Comparison of ENCODE assay signal across 13 cellular contexts in the genomic region with DNA sequence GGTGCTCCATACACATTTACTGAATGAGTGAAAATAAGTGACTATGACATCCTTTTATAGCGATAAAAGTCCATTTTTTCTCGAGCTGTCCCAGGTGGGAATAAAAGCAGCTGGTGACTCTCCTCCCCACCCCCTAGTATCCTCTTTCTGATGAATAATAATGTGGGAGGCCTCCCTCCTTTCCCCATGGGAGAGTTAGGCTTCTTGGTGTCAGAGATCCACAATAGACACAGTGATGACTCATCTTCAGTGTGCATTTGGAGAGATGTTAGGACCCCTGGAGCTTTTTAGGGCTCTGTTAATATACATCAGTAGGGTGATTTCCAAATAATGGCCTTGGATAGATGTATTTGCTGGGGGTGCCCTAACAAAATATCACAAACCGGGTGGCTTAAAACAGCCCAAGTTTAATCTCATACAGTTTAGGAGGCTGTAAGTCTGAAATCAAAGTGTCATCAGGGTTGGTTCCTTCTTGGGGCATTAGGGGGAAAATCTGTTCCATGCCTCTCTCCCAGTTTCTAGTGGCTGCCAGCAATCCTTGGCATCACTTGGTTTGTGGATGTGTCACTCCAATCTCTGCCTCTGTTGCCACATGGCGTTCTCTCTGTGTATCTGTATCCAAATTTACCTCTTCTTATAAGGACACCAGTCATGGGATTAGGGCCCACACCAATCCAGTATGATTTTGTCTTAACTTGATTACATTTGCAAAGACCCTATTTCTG. TPM values are rescaled to one million over a fixed set of nuclear protein-coding genes. Genes with fewer than 3 reads are reported as not detected.
DNase-seq lines count a peak whose midpoint lies in the region; ATAC-seq, FAIRE-seq and TF ChIP-seq lines count a peak whose summit lies in the region.
"Had no signal": no experiment of that assay in that cellular context is flagged by ENCODE, and none has a peak within 500 bp of the region (broad histone marks: within the 10 kb centered on the region; RNA-seq: fewer than 3 reads in every experiment).

No MANE protein-coding gene starts in this region.

- in situ Hi-C loops in GM13976 (cut with MboI; ENCODE audit: low sequenced_read_pairs, unreplicated experiment), result no loop called here

- ATAC-seq in upper lobe of left lung (ENCODE audit: low FRiP score in 2 of 2) (no peak), T-cell (replicated peaks in 1 of 4) (no peak)

- H3K27me3 Mint-ChIP-seq in activated T-helper 2 cell treated with anti-CD3 and anti-CD28 coated beads, Interferon-gamma antibody, Interleukin-2, Interleukin-4, amounts not matched to agents 10 μg/mL and 5 μg/mL and 100 μg/mL, durations not matched to agents 14 hours and 24 hours and 36 hours (ENCODE audit: low read depth), result peaks cover 27% of the 10 kb centered on the region
- H3K27me3 Mint-ChIP-seq in T-cell, result peaks cover 5 to 12% of the 10 kb centered on the region in 2 donors

- FAIRE-seq in bronchial epithelial cell (lab: Jason Lieb, UNC), result no peak
- FAIRE-seq: GM18507 had no signal

- POLR2A ChIA-PET in T-cell (lab: Charles Lee), result no interaction called here

- H3K27me3 ChIP-seq in bronchial epithelial cell (ENCODE audit: control insufficient read depth, insufficient read depth, low read length) (no peaks in the 10 kb centered on the region), upper lobe of left lung (peaks cover 0 to 5% (median 0%) of the 10 kb centered on the region in 4 donors)
- H3K27me3 ChIP-seq: cardiac muscle cell had no signal

- H3K27ac ChIP-seq in upper lobe of left lung, result no peak overlapping the region

- DNase-seq in EH (ENCODE audit: low read depth), result peak; percentile 81
- DNase-seq in MV-4-11 (lab: John Stamatoyannopoulos, UW), result peak; percentile 16
- DNase-seq in bronchial epithelial cell (ENCODE audit: low read depth), result peak; percentile 73
- peak; percentile 84 for DNase-seq in myocyte (ENCODE audit: low read depth)
- no peak for DNase-seq in activated T-helper 2 cell treated with anti-CD3 and anti-CD28 coated beads, Interferon-gamma antibody, Interleukin-2, Interleukin-4, amounts not matched to agents 10 μg/mL and 5 μg/mL and 100 μg/mL, durations not matched to agents 14 hours and 24 hours and 36 hours (ENCODE audit: low spot score)
- DNase-seq in upper lobe of left lung, result no peak
- no peak for DNase-seq in GM13976 (ENCODE audit: low spot score)
- DNase-seq in T-cell, result no peak
- DNase-seq: DMS79 treated with DMSO at 0.1 percent for 48 hours, NCI-H1048 had no signal

- H3K4me3 ChIP-seq in bronchial epithelial cell (ENCODE audit: low read depth, low read length) (no peak overlapping the region), upper lobe of left lung (no peak overlapping the region)
- H3K4me3 ChIP-seq: cardiac muscle cell, skin epidermis had no signal

- intact Hi-C loops in activated T-helper 2 cell treated with anti-CD3 and anti-CD28 coated beads, Interferon-gamma antibody, Interleukin-2, Interleukin-4, amounts not matched to agents 10 μg/mL and 5 μg/mL and 100 μg/mL, durations not matched to agents 14 hours and 24 hours and 36 hours (cut with micrococcal nuclease), result no loop called here

- no peak overlapping the region for H3K4me3 Mint-ChIP-seq in activated T-helper 2 cell treated with anti-CD3 and anti-CD28 coated beads, Interferon-gamma antibody, Interleukin-2, Interleukin-4, amounts not matched to agents 10 μg/mL and 5 μg/mL and 100 μg/mL, durations not matched to agents 14 hours and 24 hours and 36 hours (ENCODE audit: low read depth)
- H3K4me3 Mint-ChIP-seq in T-cell, result no peak overlapping the region

- no peak for TF ChIP-seq POLR2A in upper lobe of left lung (IDR thresholded peaks at IDR 0.05)

- no peaks in the 10 kb centered on the region for H3K36me3 Mint-ChIP-seq in activated T-helper 2 cell treated with anti-CD3 and anti-CD28 coated beads, Interferon-gamma antibody, Interleukin-2, Interleukin-4, amounts not matched to agents 10 μg/mL and 5 μg/mL and 100 μg/mL, durations not matched to agents 14 hours and 24 hours and 36 hours (ENCODE audit: low read depth)
- H3K36me3 Mint-ChIP-seq in T-cell, result no peaks in the 10 kb centered on the region

- no peak for TF ChIP-seq CTCF in bronchial epithelial cell (IDR thresholded peaks at IDR 0.05; ENCODE audit: insufficient read depth, low read length, severe bottlenecking)
- TF ChIP-seq CTCF in upper lobe of left lung (IDR thresholded peaks at IDR 0.05), result no peak
- TF ChIP-seq CTCF in GM13976 (IDR thresholded peaks at IDR 0.05; ENCODE audit: borderline replicate concordance, control extremely low read depth, extremely low read depth, insufficient read depth, missing control alignments), result no peak

- H3K4me1 Mint-ChIP-seq in activated T-helper 2 cell treated with anti-CD3 and anti-CD28 coated beads, Interferon-gamma antibody, Interleukin-2, Interleukin-4, amounts not matched to agents 10 μg/mL and 5 μg/mL and 100 μg/mL, durations not matched to agents 14 hours and 24 hours and 36 hours (ENCODE audit: low read depth), result peaks cover 2% of the 10 kb centered on the region
- peaks cover 0 to 4% (median 3%) of the 10 kb centered on the region in 3 donors for H3K4me1 Mint-ChIP-seq in T-cell

- CTCF ChIA-PET in T-cell (lab: Charles Lee), result no interaction called here

- no peaks in the 10 kb centered on the region for H3K36me3 ChIP-seq in bronchial epithelial cell (ENCODE audit: control insufficient read depth, insufficient read depth, low read length)
- no peaks in the 10 kb centered on the region for H3K36me3 ChIP-seq in upper lobe of left lung
- H3K36me3 ChIP-seq: cardiac muscle cell had no signal

- no peak overlapping the region for H3K27ac Mint-ChIP-seq in activated T-helper 2 cell treated with anti-CD3 and anti-CD28 coated beads, Interferon-gamma antibody, Interleukin-2, Interleukin-4, amounts not matched to agents 10 μg/mL and 5 μg/mL and 100 μg/mL, durations not matched to agents 14 hours and 24 hours and 36 hours
- H3K27ac Mint-ChIP-seq in T-cell, result no peak overlapping the region

- H3K4me1 ChIP-seq in upper lobe of left lung, result peaks cover 5 to 25% (median 15%) of the 10 kb centered on the region in 4 donors

- TF ChIP-seq EP300 in upper lobe of left lung (IDR thresholded peaks at IDR 0.05), result no peak

- no peaks in the 10 kb centered on the region for H3K9me3 ChIP-seq in upper lobe of left lung

- 75 to 83% methylated on average over 4 of the region's 4 CpGs for WGBS in upper lobe of left lung, 2 donors

- no peaks in the 10 kb centered on the region for H3K9me3 Mint-ChIP-seq in activated T-helper 2 cell treated with anti-CD3 and anti-CD28 coated beads, Interferon-gamma antibody, Interleukin-2, Interleukin-4, amounts not matched to agents 10 μg/mL and 5 μg/mL and 100 μg/mL, durations not matched to agents 14 hours and 24 hours and 36 hours
- H3K9me3 Mint-ChIP-seq in T-cell, result no peaks in the 10 kb centered on the region

RNA-seq across cellular contexts. Expression of gene PHC2, which starts 4.4 kb away (rescaled TPM):
- 19.7 and 32.1 TPM in 2 replicates for total RNA-seq in bronchial epithelial cell
- 72.5 and 93.1 TPM in 2 replicates for total RNA-seq in myocyte
- polyA plus RNA-seq in myocyte (2012), result 70.4 TPM
- 33.1 and 33.3 TPM in 2 replicates for total RNA-seq in activated T-helper 2 cell treated with anti-CD3 and anti-CD28 coated beads, Interferon-gamma antibody, Interleukin-2, Interleukin-4, amounts not matched to agents 10 μg/mL and 5 μg/mL and 100 μg/mL, durations not matched to agents 14 hours and 24 hours and 36 hours
- 100 to 1,000 TPM; 103 to 173 (median 129) TPM for total RNA-seq in upper lobe of left lung
- total RNA-seq in T-cell, result 10 to 100 TPM; 29.7 to 39.3 (median 37.9) TPM

RNA-seq across cellular contexts. Expression of gene ZSCAN20, which starts 37.2 kb away (rescaled TPM):
- 5.0 and 8.2 TPM in 2 replicates for total RNA-seq in bronchial epithelial cell
- total RNA-seq in myocyte, result 5.6 and 5.8 TPM in 2 replicates
- polyA plus RNA-seq in myocyte (2012), result 2.6 TPM
- 2.6 and 4.1 TPM in 2 replicates for total RNA-seq in activated T-helper 2 cell treated with anti-CD3 and anti-CD28 coated beads, Interferon-gamma antibody, Interleukin-2, Interleukin-4, amounts not matched to agents 10 μg/mL and 5 μg/mL and 100 μg/mL, durations not matched to agents 14 hours and 24 hours and 36 hours
- total RNA-seq in upper lobe of left lung, result 1 to 10 TPM; 2.2 to 5.6 (median 4.8) TPM
- 1 to 10 TPM; 1.2 to 3.1 (median 2.7) TPM for total RNA-seq in T-cell

Comparison
In these comparisons a context has a peak if more than half of its experiments do, and no peak if none do; other contexts are left out.
1. DNase-seq: peak in EH (single experiment), MV-4-11 (single experiment), bronchial epithelial cell (single experiment) and myocyte (single experiment); none in activated T-helper 2 cell treated with anti-CD3 and anti-CD28 coated beads, Interferon-gamma antibody, Interleukin-2, Interleukin-4, amounts not matched to agents 10 μg/mL and 5 μg/mL and 100 μg/mL, durations not matched to agents 14 hours and 24 hours and 36 hours (single experiment), upper lobe of left lung (0 of 2), GM13976 (single experiment) and T-cell (0 of 34).